In the genomic region with DNA sequence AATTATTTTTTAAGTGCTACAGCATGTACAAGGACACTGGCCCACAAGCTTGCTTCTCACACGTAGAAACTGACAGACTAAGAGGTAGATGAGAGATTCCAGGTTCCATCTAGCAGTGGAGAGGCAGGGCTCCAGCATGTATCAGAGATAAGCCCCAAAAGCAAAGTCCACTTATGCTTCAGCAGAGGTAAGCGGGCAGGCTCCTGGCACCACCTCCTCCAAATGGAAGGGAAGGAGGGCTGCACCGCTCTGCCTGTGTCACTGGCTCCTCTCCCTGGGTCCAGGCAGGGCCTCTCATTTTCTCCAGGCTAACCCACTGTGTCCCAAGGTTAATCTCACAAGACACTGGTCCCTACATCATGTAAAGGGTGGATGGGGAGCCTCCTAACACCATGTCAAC, we compare ENCODE assay signal across 20 cellular contexts.
"Had no signal": no experiment of that assay in that cellular context is flagged by ENCODE, and none has a peak within 500 bp of the region (broad histone marks: within the 10 kb centered on the region; RNA-seq: fewer than 3 reads in every experiment).

No MANE protein-coding gene starts in this region.

- H3K27ac Mint-ChIP-seq: activated naive CD4-positive, alpha-beta T cell treated with anti-CD3 and anti-CD28 coated beads for 36 hours; type B pancreatic cell had no signal

- ATAC-seq: activated CD4-positive, CD25-positive, alpha-beta regulatory T cell treated with anti-CD3 and anti-CD28 coated beads, Interleukin-2, amount 50 U/mL, for 24 hours; activated T-cell treated with anti-CD3 and anti-CD28 coated beads, Interleukin-2, amount 50 U/mL, for 4 hours; esophagus mucosa; gastroesophageal sphincter; lower lobe of right lung; natural killer cell had no signal

- H3K27me3 ChIP-seq: brain microvascular endothelial cell, gastroesophageal sphincter, heart left ventricle, stomach, testis had no signal

- H3K27ac ChIP-seq: brain microvascular endothelial cell, gastroesophageal sphincter, lower lobe of right lung, stomach, testis had no signal

- H3K4me1 Mint-ChIP-seq: natural killer cell had no signal

- H3K4me3 ChIP-seq: gastroesophageal sphincter, heart left ventricle, lower lobe of right lung, skin epidermis, stomach, testis had no signal

- H3K36me3 Mint-ChIP-seq: natural killer cell had no signal

- H3K4me3 Mint-ChIP-seq: activated naive CD4-positive, alpha-beta T cell treated with anti-CD3 and anti-CD28 coated beads for 36 hours; activated T-cell treated with anti-CD3 and anti-CD28 coated beads, Interleukin-2, amount 50 U/mL, for 4 hours; natural killer cell; type B pancreatic cell had no signal

- H3K9me3 Mint-ChIP-seq: activated naive CD4-positive, alpha-beta T cell treated with anti-CD3 and anti-CD28 coated beads for 36 hours; activated T-cell treated with anti-CD3 and anti-CD28 coated beads, Interleukin-2, amount 50 U/mL, for 4 hours; natural killer cell; type B pancreatic cell had no signal

- DNase-seq: activated CD4-positive, alpha-beta T cell treated with anti-CD3 and anti-CD28 coated beads, Interleukin-2, amount 50 U/mL, for 1 hour; activated CD8-positive, alpha-beta memory T cell treated with anti-CD3 and anti-CD28 coated beads, Interleukin-2, amount 50 U/mL, for 4 hours; activated naive CD4-positive, alpha-beta T cell treated with anti-CD3 and anti-CD28 coated beads for 36 hours; activated T-cell treated with anti-CD3 and anti-CD28 coated beads, Interleukin-2, amount 50 U/mL, for 4 hours; brain microvascular endothelial cell; cerebellar nuclear complex; effector CD8-positive, alpha-beta T cell; heart left ventricle; lower lobe of right lung; natural killer cell; retina; stimulated activated CD4-positive, alpha-beta T cell treated with anti-CD3 and anti-CD28 coated beads, Interleukin-15, amount 100 ng/mL, for 24 hours; stimulated activated CD4-positive, alpha-beta T cell treated with anti-CD3 and anti-CD28 coated beads, Interleukin-4, amount 100 ng/mL, for 1 hour; stomach; testis had no signal

- H3K27me3 Mint-ChIP-seq: type B pancreatic cell had no signal

- H3K9me3 ChIP-seq: gastroesophageal sphincter, heart left ventricle, lower lobe of right lung, stomach, testis had no signal
